14 cellular contexts compared by ENCODE assay signal in the genomic region with DNA sequence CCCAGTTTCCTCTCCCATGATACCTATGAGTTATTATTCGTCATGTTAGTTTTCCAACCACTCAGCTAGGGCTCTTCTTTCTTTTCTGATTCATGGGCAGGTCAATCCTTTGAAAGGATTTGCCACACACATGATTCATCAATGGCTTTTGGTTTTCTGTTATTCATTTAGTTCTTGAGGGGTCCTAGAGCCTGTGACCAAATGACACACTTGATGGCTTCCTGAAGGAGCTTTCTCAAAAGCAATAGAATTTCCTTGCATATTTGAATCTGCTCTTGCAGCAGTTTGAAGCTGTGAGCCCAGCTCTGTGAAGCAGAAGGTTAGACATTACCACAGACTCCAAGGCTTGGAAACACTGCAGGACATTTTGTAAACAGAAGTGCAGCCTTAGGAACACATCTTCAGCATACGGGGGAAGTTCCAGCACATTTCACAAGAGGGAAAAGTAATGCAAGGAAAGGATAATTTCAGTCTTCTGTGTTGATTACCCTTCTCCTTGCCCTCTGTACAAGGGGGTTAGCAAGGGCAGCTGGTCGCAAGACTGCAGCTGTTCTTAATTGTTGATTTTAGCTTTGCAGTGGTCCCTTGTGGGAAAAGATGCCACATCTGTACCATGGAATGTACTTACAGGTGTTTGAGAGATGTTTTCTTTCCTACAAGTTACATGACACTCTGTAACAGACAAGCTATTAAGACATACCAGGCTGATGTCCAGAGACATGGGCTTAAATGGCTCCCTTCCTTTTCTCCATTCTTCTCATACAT.
A peak's percentile ranks its signal among the peaks of the same experiment; 100 is the strongest.
DNase-seq lines count a peak whose midpoint lies in the region; ATAC-seq and TF ChIP-seq lines count a peak whose summit lies in the region.
"Had no signal": no experiment of that assay in that cellular context is flagged by ENCODE, and none has a peak within 500 bp of the region (broad histone marks: within the 10 kb centered on the region; RNA-seq: fewer than 3 reads in every experiment).

No MANE protein-coding gene starts in this region.

- H3K4me3 ChIP-seq in upper lobe of right lung = no peak overlapping the region

- peak overlapping the region; percentile 17 for H3K27ac Mint-ChIP-seq in activated naive CD8-positive, alpha-beta T cell treated with anti-CD3 and anti-CD28 coated beads, Interleukin-2, amount 50 U/mL, for 24 hours
- H3K27ac Mint-ChIP-seq in activated naive CD8-positive, alpha-beta T cell treated with anti-CD3 and anti-CD28 coated beads for 36 hours = no peak overlapping the region
- H3K27ac Mint-ChIP-seq: activated CD4-positive, alpha-beta memory T cell treated with anti-CD3 and anti-CD28 coated beads for 36 hours; naive thymus-derived CD8-positive, alpha-beta T cell had no signal

- H3K9me3 ChIP-seq in upper lobe of right lung = no peaks in the 10 kb centered on the region
- H3K9me3 ChIP-seq: SK-N-SH had no signal

- H3K4me1 Mint-ChIP-seq in activated naive CD8-positive, alpha-beta T cell treated with anti-CD3 and anti-CD28 coated beads, Interleukin-2, amount 50 U/mL, for 24 hours = peaks cover 36% of the 10 kb centered on the region
- peaks cover 20% of the 10 kb centered on the region for H3K4me1 Mint-ChIP-seq in activated naive CD8-positive, alpha-beta T cell treated with anti-CD3 and anti-CD28 coated beads for 36 hours

- peak; percentile 83 for ATAC-seq in activated naive CD8-positive, alpha-beta T cell treated with anti-CD3 and anti-CD28 coated beads, Interleukin-2, amount 50 U/mL, for 24 hours
- ATAC-seq in left lobe of liver (peak; percentile 27), upper lobe of right lung (peak; percentile 66), GM18873 (IDR thresholded peaks at IDR 0.05; ENCODE audit: low FRiP score, unreplicated experiment) (no peak)
- ATAC-seq: naive thymus-derived CD8-positive, alpha-beta T cell had no signal

- no peak overlapping the region for H3K4me3 Mint-ChIP-seq in activated naive CD8-positive, alpha-beta T cell treated with anti-CD3 and anti-CD28 coated beads, Interleukin-2, amount 50 U/mL, for 24 hours
- no peak overlapping the region for H3K4me3 Mint-ChIP-seq in activated naive CD8-positive, alpha-beta T cell treated with anti-CD3 and anti-CD28 coated beads for 36 hours
- H3K4me3 Mint-ChIP-seq: activated CD4-positive, alpha-beta memory T cell treated with anti-CD3 and anti-CD28 coated beads for 36 hours; naive thymus-derived CD8-positive, alpha-beta T cell had no signal

- no peak overlapping the region for H3K27ac ChIP-seq in upper lobe of right lung

- H3K27me3 Mint-ChIP-seq in activated naive CD8-positive, alpha-beta T cell treated with anti-CD3 and anti-CD28 coated beads, Interleukin-2, amount 50 U/mL, for 24 hours = peaks cover 4% of the 10 kb centered on the region
- no peaks in the 10 kb centered on the region for H3K27me3 Mint-ChIP-seq in activated naive CD8-positive, alpha-beta T cell treated with anti-CD3 and anti-CD28 coated beads for 36 hours

- no peaks in the 10 kb centered on the region for H3K9me3 Mint-ChIP-seq in activated naive CD8-positive, alpha-beta T cell treated with anti-CD3 and anti-CD28 coated beads, Interleukin-2, amount 50 U/mL, for 24 hours
- H3K9me3 Mint-ChIP-seq in activated naive CD8-positive, alpha-beta T cell treated with anti-CD3 and anti-CD28 coated beads for 36 hours = no peaks in the 10 kb centered on the region
- H3K9me3 Mint-ChIP-seq: activated CD4-positive, alpha-beta memory T cell treated with anti-CD3 and anti-CD28 coated beads for 36 hours; naive thymus-derived CD8-positive, alpha-beta T cell had no signal

- H3K36me3 Mint-ChIP-seq in activated naive CD8-positive, alpha-beta T cell treated with anti-CD3 and anti-CD28 coated beads, Interleukin-2, amount 50 U/mL, for 24 hours (ENCODE audit: low read depth) = no peaks in the 10 kb centered on the region
- H3K36me3 Mint-ChIP-seq in activated naive CD8-positive, alpha-beta T cell treated with anti-CD3 and anti-CD28 coated beads for 36 hours = no peaks in the 10 kb centered on the region
- H3K36me3 Mint-ChIP-seq: activated CD4-positive, alpha-beta memory T cell treated with anti-CD3 and anti-CD28 coated beads for 36 hours; naive thymus-derived CD8-positive, alpha-beta T cell had no signal

- H3K27me3 ChIP-seq in upper lobe of right lung = no peaks in the 10 kb centered on the region

- DNase-seq in activated naive CD8-positive, alpha-beta T cell treated with anti-CD3 and anti-CD28 coated beads, Interleukin-2, amount 50 U/mL, for 24 hours = no peak
- DNase-seq in activated naive CD8-positive, alpha-beta T cell treated with anti-CD3 and anti-CD28 coated beads for 36 hours = no peak
- DNase-seq in amniotic stem cell (lab: John Stamatoyannopoulos, UW) (peak; percentile 8), left lobe of liver (ENCODE audit: low spot score) (no peak), upper lobe of right lung (no peak), GM10266 (ENCODE audit: extremely low spot score) (no peak), putamen (ENCODE audit: low spot score) (no peak)
- DNase-seq: activated CD4-positive, alpha-beta memory T cell treated with anti-CD3 and anti-CD28 coated beads for 36 hours; naive thymus-derived CD8-positive, alpha-beta T cell; NCI-H1048; NCI-H524 treated with DMSO at 0.1 percent for 48 hours; SK-N-SH; stimulated activated naive CD4-positive, alpha-beta T cell had no signal

- H3K4me1 ChIP-seq in upper lobe of right lung = peaks cover 11% of the 10 kb centered on the region

- TF ChIP-seq CTCF in upper lobe of right lung (IDR thresholded peaks at IDR 0.05) = no peak
- TF ChIP-seq CTCF in GM10266 (IDR thresholded peaks at IDR 0.05; ENCODE audit: control insufficient read depth, insufficient read depth, low read depth, missing control alignments) = no peak

- no peaks in the 10 kb centered on the region for H3K36me3 ChIP-seq in upper lobe of right lung

- intact Hi-C loops in upper lobe of right lung (cut with DNase I) = no loop called here
